28 cellular contexts compared by ENCODE assay signal in genomic region chr2:18437909-18438308, GRCh38.
"Had no signal": no experiment of that assay in that cellular context is flagged by ENCODE, and none has a peak within 500 bp of the region (broad histone marks: within the 10 kb centered on the region; RNA-seq: fewer than 3 reads in every experiment).

No MANE protein-coding gene starts in this region.

- H3K36me3 ChIP-seq: neural progenitor cell, ovary, spleen, suprapubic skin, tibial artery, transverse colon, upper lobe of right lung, uterus had no signal

- H3K4me1 ChIP-seq: neural progenitor cell, parathyroid adenoma, spleen, testis had no signal

- H3K4me3 ChIP-seq: neural progenitor cell, ovary, psoas muscle, skin epidermis, smooth muscle cell, spleen, suprapubic skin, testis, tibial artery, transverse colon, upper lobe of right lung, uterus had no signal

- H3K27ac ChIP-seq: neural progenitor cell, ovary, parathyroid adenoma, psoas muscle, skin epidermis, spleen, suprapubic skin, testis, transverse colon, upper lobe of right lung, uterus had no signal

- H2AFZ ChIP-seq: neural progenitor cell, parathyroid adenoma had no signal

- ATAC-seq: natural killer cell; psoas muscle; right cardiac atrium; sciatic nerve; stimulated activated memory B cell treated with anti-CD40 and anti-IgM and Interleukin-4, amounts not matched to agents 10 μg/mL and 1 μg/mL and 100 μg/mL, for 72 hours; stimulated activated naive CD8-positive, alpha-beta T cell treated with anti-CD3 and anti-CD28 coated beads, Interleukin-15, amount 100 ng/mL, for 72 hours; stimulated activated naive CD8-positive, alpha-beta T cell treated with anti-CD3 and anti-CD28 coated beads, Interleukin-15, Interleukin-2, amounts not matched to agents 100 U/mL and 50 U/mL, for 24 hours; upper lobe of right lung had no signal

- H3K79me2 ChIP-seq: parathyroid adenoma had no signal

- H3K9ac ChIP-seq: neural progenitor cell, parathyroid adenoma had no signal

- H3K4me2 ChIP-seq: neural progenitor cell, smooth muscle cell had no signal

- H3K27me3 ChIP-seq: neural progenitor cell, ovary, suprapubic skin, testis, tibial artery, transverse colon, upper lobe of right lung, uterus had no signal

- H3K9me3 ChIP-seq: ovary, psoas muscle, spleen, suprapubic skin, testis, tibial artery, transverse colon, upper lobe of right lung, uterus had no signal

- DNase-seq: natural killer cell; occipital lobe; ovary; posterior cingulate gyrus; psoas muscle; right cardiac atrium; spleen; stimulated activated CD4-positive, alpha-beta T cell treated with anti-CD3 and anti-CD28 coated beads, Interleukin-12 subunit alpha, Interleukin-12 subunit beta, amount 100 ng/mL, for 4 hours; stimulated activated CD4-positive, alpha-beta T cell treated with anti-CD3 and anti-CD28 coated beads, Interleukin-1b, Interleukin-23, amount 100 ng/mL, for 48 hours; stimulated activated CD4-positive, alpha-beta T cell treated with anti-CD3 and anti-CD28 coated beads, Interleukin-4, amount 100 ng/mL, for 1 hour; stimulated activated CD4-positive, alpha-beta T cell treated with anti-CD3 and anti-CD28 coated beads, Interleukin-4, amount 100 ng/mL, for 4 hours; stimulated activated CD8-positive, alpha-beta memory T cell treated with anti-CD3 and anti-CD28 coated beads, Interleukin-4, amount 100 ng/mL, for 48 hours; stimulated activated naive CD4-positive, alpha-beta T cell; stimulated activated naive CD8-positive, alpha-beta T cell treated with anti-CD3 and anti-CD28 coated beads, Interleukin-15, amount 100 ng/mL, for 72 hours; stimulated activated naive CD8-positive, alpha-beta T cell treated with anti-CD3 and anti-CD28 coated beads, Interleukin-15, Interleukin-2, amounts not matched to agents 100 U/mL and 50 U/mL, for 24 hours; substantia nigra; testis; tibial artery; transverse colon; upper lobe of right lung; uterus had no signal
